ENCODE assay signal across 1 cellular context in the genomic region with DNA sequence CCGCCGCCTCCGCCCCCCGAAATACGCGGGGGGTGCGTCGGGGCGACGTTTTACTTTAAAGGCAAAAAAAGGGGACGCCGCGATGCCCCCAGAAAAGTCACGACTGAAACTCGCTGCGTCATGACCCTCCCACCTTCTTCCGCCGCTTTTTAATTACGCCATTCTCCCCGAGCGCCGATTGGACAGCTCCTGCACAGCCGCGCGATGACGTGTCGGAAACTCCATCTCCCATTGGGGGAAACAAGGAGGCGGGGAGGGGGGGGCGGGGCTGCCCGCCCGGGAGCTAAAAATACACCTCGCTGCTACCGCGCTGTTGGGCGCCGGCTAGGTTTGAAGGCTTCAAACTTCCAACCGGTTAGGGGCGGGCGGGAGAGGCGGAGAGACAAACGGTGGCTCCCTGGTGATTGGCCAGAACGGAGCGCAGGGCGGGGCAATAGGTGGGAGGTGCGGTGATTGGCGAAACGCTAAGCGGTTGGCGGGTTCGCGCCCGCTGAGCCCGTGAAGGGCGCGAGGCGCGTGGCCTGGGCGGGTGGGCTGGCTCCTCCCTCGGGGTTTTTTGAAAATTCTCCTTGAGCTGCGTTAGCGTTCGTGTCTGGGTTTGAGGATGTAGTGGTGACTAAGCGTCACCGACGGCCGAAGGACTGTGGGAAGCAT.
TF ChIP-seq lines count a peak whose summit lies in the region.

A gene with protein sequence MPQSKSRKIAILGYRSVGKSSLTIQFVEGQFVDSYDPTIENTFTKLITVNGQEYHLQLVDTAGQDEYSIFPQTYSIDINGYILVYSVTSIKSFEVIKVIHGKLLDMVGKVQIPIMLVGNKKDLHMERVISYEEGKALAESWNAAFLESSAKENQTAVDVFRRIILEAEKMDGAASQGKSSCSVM (minus strand): TSS at position 131 of the 654 bp plus-strand sequence. CDS start 384 bp downstream, outside the sequence.

TF ChIP-seq in HepG2, 621 proteins besides CTCF, POLR2A, EP300 and RAD21 (continued from another document):
- TF ChIP-seq, protein P1, sequence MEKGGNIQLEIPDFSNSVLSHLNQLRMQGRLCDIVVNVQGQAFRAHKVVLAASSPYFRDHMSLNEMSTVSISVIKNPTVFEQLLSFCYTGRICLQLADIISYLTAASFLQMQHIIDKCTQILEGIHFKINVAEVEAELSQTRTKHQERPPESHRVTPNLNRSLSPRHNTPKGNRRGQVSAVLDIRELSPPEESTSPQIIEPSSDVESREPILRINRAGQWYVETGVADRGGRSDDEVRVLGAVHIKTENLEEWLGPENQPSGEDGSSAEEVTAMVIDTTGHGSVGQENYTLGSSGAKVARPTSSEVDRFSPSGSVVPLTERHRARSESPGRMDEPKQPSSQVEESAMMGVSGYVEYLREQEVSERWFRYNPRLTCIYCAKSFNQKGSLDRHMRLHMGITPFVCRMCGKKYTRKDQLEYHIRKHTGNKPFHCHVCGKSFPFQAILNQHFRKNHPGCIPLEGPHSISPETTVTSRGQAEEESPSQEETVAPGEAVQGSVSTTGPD (CRISPR knock-in tag; IDR thresholded peaks at IDR 0.05): no peak
- TF ChIP-seq BRD4 (CRISPR knock-in tag; IDR thresholded peaks at IDR 0.05) (no peak), POGZ (CRISPR knock-in tag; IDR thresholded peaks at IDR 0.05) (peak; percentile 94), TAF1 (CRISPR knock-in tag; IDR thresholded peaks at IDR 0.05) (peak; percentile 41; the same call in 1 of the 2 replicates), PHF8 (CRISPR knock-in tag; IDR thresholded peaks at IDR 0.05) (no peak; the same call in 1 of the 2 replicates), SOX5 (CRISPR knock-in tag; IDR thresholded peaks at IDR 0.05; ENCODE audit: borderline replicate concordance) (no peak), FOXK1 (CRISPR knock-in tag; IDR thresholded peaks at IDR 0.05; ENCODE audit: borderline replicate concordance, low read depth) (peak; percentile 35; the same call in 1 of the 2 replicates), ZBTB3 (CRISPR knock-in tag; IDR thresholded peaks at IDR 0.05; ENCODE audit: borderline replicate concordance, low read depth) (0 out of 2 replicates have a peak, but pooled peaks have one; percentile 28), ZNF644 (CRISPR knock-in tag; IDR thresholded peaks at IDR 0.05; ENCODE audit: low read depth) (no peak), ZBTB21 (CRISPR knock-in tag; IDR thresholded peaks at IDR 0.05) (peak; percentile 94), HNRNPLL (IDR thresholded peaks at IDR 0.05; ENCODE audit: low read depth, low read length, poor library complexity, severe bottlenecking) (peak; percentile 33), ZNF326 (CRISPR knock-in tag; IDR thresholded peaks at IDR 0.05; ENCODE audit: borderline replicate concordance) (no peak), NR2C2 (CRISPR knock-in tag; IDR thresholded peaks at IDR 0.05; ENCODE audit: borderline replicate concordance) (no peak), HNRNPL (IDR thresholded peaks at IDR 0.05; ENCODE audit: low read depth, low read length) (no peak), ZNF331 (CRISPR knock-in tag; IDR thresholded peaks at IDR 0.05) (no peak), RARA (CRISPR knock-in tag; IDR thresholded peaks at IDR 0.05) (0 out of 2 replicates have a peak, but pooled peaks have one; percentile 14), ZNF556 (CRISPR knock-in tag; IDR thresholded peaks at IDR 0.05; ENCODE audit: borderline replicate concordance) (no peak), GTF2F1 (IDR thresholded peaks at IDR 0.05; ENCODE audit: low read length) (no peak), TCF12 (IDR thresholded peaks at IDR 0.05) (no peak), TCF12 (CRISPR knock-in tag; IDR thresholded peaks at IDR 0.05) (no peak), ZNF552 (CRISPR knock-in tag; IDR thresholded peaks at IDR 0.05; ENCODE audit: borderline replicate concordance) (no peak), GABPB1 (CRISPR knock-in tag; IDR thresholded peaks at IDR 0.05) (peak; percentile 81), ZNF672 (CRISPR knock-in tag; IDR thresholded peaks at IDR 0.05) (no peak), YEATS4 (CRISPR knock-in tag; IDR thresholded peaks at IDR 0.05; ENCODE audit: borderline replicate concordance) (peak; percentile 64; the same call in 1 of the 2 replicates), SP1 (IDR thresholded peaks at IDR 0.05) (no peak), SP1 (CRISPR knock-in tag; IDR thresholded peaks at IDR 0.05) (peak; percentile 76; the same call in 1 of the 2 replicates), HHEX (CRISPR knock-in tag; IDR thresholded peaks at IDR 0.05) (no peak), RXRA (CRISPR knock-in tag; IDR thresholded peaks at IDR 0.05) (no peak), ELF1 (CRISPR knock-in tag; IDR thresholded peaks at IDR 0.05) (peak; percentile 7; the same call in 1 of the 2 replicates), KDM3A (CRISPR knock-in tag; IDR thresholded peaks at IDR 0.05; ENCODE audit: low read depth) (no peak), HOXA3 (CRISPR knock-in tag; IDR thresholded peaks at IDR 0.05) (peak; percentile 87)
- TF ChIP-seq, protein P2, sequence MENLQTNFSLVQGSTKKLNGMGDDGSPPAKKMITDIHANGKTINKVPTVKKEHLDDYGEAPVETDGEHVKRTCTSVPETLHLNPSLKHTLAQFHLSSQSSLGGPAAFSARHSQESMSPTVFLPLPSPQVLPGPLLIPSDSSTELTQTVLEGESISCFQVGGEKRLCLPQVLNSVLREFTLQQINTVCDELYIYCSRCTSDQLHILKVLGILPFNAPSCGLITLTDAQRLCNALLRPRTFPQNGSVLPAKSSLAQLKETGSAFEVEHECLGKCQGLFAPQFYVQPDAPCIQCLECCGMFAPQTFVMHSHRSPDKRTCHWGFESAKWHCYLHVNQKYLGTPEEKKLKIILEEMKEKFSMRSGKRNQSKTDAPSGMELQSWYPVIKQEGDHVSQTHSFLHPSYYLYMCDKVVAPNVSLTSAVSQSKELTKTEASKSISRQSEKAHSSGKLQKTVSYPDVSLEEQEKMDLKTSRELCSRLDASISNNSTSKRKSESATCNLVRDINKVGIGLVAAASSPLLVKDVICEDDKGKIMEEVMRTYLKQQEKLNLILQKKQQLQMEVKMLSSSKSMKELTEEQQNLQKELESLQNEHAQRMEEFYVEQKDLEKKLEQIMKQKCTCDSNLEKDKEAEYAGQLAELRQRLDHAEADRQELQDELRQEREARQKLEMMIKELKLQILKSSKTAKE (CRISPR knock-in tag; IDR thresholded peaks at IDR 0.05; ENCODE audit: borderline replicate concordance): no peak
- TF ChIP-seq, protein P3, sequence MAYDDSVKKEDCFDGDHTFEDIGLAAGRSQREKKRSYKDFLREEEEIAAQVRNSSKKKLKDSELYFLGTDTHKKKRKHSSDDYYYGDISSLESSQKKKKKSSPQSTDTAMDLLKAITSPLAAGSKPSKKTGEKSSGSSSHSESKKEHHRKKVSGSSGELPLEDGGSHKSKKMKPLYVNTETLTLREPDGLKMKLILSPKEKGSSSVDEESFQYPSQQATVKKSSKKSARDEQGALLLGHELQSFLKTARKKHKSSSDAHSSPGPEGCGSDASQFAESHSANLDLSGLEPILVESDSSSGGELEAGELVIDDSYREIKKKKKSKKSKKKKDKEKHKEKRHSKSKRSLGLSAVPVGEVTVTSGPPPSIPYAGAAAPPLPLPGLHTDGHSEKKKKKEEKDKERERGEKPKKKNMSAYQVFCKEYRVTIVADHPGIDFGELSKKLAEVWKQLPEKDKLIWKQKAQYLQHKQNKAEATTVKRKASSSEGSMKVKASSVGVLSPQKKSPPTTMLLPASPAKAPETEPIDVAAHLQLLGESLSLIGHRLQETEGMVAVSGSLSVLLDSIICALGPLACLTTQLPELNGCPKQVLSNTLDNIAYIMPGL (CRISPR knock-in tag; IDR thresholded peaks at IDR 0.05; ENCODE audit: borderline replicate concordance in 1 of 2, low read depth in 1 of 2): 0 out of 4 replicates have a peak, but pooled peaks of 1 of the 2 experiments have one; percentile 26
- TF ChIP-seq, protein P4, sequence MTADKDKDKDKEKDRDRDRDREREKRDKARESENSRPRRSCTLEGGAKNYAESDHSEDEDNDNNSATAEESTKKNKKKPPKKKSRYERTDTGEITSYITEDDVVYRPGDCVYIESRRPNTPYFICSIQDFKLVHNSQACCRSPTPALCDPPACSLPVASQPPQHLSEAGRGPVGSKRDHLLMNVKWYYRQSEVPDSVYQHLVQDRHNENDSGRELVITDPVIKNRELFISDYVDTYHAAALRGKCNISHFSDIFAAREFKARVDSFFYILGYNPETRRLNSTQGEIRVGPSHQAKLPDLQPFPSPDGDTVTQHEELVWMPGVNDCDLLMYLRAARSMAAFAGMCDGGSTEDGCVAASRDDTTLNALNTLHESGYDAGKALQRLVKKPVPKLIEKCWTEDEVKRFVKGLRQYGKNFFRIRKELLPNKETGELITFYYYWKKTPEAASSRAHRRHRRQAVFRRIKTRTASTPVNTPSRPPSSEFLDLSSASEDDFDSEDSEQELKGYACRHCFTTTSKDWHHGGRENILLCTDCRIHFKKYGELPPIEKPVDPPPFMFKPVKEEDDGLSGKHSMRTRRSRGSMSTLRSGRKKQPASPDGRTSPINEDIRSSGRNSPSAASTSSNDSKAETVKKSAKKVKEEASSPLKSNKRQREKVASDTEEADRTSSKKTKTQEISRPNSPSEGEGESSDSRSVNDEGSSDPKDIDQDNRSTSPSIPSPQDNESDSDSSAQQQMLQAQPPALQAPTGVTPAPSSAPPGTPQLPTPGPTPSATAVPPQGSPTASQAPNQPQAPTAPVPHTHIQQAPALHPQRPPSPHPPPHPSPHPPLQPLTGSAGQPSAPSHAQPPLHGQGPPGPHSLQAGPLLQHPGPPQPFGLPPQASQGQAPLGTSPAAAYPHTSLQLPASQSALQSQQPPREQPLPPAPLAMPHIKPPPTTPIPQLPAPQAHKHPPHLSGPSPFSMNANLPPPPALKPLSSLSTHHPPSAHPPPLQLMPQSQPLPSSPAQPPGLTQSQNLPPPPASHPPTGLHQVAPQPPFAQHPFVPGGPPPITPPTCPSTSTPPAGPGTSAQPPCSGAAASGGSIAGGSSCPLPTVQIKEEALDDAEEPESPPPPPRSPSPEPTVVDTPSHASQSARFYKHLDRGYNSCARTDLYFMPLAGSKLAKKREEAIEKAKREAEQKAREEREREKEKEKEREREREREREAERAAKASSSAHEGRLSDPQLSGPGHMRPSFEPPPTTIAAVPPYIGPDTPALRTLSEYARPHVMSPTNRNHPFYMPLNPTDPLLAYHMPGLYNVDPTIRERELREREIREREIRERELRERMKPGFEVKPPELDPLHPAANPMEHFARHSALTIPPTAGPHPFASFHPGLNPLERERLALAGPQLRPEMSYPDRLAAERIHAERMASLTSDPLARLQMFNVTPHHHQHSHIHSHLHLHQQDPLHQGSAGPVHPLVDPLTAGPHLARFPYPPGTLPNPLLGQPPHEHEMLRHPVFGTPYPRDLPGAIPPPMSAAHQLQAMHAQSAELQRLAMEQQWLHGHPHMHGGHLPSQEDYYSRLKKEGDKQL (CRISPR knock-in tag; IDR thresholded peaks at IDR 0.05; ENCODE audit: low read depth): no peak
- TF ChIP-seq, protein P5, sequence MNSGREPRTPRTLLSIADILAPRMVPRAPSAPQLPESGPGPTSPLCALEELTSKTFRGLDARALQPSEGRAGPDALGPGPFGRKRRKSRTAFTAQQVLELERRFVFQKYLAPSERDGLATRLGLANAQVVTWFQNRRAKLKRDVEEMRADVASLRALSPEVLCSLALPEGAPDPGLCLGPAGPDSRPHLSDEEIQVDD (CRISPR knock-in tag; IDR thresholded peaks at IDR 0.05; ENCODE audit: borderline replicate concordance): peak; percentile 27; the same call in 1 of the 2 replicates
- TF ChIP-seq, protein P6, sequence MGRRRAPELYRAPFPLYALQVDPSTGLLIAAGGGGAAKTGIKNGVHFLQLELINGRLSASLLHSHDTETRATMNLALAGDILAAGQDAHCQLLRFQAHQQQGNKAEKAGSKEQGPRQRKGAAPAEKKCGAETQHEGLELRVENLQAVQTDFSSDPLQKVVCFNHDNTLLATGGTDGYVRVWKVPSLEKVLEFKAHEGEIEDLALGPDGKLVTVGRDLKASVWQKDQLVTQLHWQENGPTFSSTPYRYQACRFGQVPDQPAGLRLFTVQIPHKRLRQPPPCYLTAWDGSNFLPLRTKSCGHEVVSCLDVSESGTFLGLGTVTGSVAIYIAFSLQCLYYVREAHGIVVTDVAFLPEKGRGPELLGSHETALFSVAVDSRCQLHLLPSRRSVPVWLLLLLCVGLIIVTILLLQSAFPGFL (CRISPR knock-in tag; IDR thresholded peaks at IDR 0.05): no peak
- TF ChIP-seq, protein P7, sequence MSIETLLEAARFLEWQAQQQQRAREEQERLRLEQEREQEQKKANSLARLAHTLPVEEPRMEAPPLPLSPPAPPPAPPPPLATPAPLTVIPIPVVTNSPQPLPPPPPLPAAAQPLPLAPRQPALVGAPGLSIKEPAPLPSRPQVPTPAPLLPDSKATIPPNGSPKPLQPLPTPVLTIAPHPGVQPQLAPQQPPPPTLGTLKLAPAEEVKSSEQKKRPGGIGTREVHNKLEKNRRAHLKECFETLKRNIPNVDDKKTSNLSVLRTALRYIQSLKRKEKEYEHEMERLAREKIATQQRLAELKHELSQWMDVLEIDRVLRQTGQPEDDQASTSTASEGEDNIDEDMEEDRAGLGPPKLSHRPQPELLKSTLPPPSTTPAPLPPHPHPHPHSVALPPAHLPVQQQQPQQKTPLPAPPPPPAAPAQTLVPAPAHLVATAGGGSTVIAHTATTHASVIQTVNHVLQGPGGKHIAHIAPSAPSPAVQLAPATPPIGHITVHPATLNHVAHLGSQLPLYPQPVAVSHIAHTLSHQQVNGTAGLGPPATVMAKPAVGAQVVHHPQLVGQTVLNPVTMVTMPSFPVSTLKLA (IDR thresholded peaks at IDR 0.05): peak; percentile 37; the same call in 1 of the 2 replicates
